In genomic region chr6:126337323-126337722, GRCh38 we compare ENCODE assay signal across 12 cellular contexts. TPM values are rescaled to one million over a fixed set of nuclear protein-coding genes. Genes with fewer than 3 reads are reported as not detected.
DNase-seq lines count a peak whose midpoint lies in the region; ATAC-seq, FAIRE-seq and TF ChIP-seq lines count a peak whose summit lies in the region.
"Had no signal": no experiment of that assay in that cellular context is flagged by ENCODE, and none has a peak within 500 bp of the region (broad histone marks: within the 10 kb centered on the region; RNA-seq: fewer than 3 reads in every experiment).

No MANE protein-coding gene starts in this region.

- no peak overlapping the region for H3K4me3 Mint-ChIP-seq in CD8-positive, alpha-beta T cell
- H3K4me3 Mint-ChIP-seq: activated naive CD8-positive, alpha-beta T cell treated with anti-CD3 and anti-CD28 coated beads, Interleukin-2, amount 10 ng/mL, durations not matched to agents 7 days and 5 days; endodermal cell had no signal

- in situ Hi-C loops in KBM-7 (cut with MboI; ENCODE audit: low pct_unique_long_range_greater_than_20kb, low sequenced_read_pairs): no loop called here

- H3K9me3 Mint-ChIP-seq in CD8-positive, alpha-beta T cell: peaks cover 2% of the 10 kb centered on the region
- H3K9me3 Mint-ChIP-seq: activated naive CD8-positive, alpha-beta T cell treated with anti-CD3 and anti-CD28 coated beads, Interleukin-2, amount 10 ng/mL, durations not matched to agents 7 days and 5 days; endodermal cell had no signal

- peaks cover 11% of the 10 kb centered on the region for H3K4me1 Mint-ChIP-seq in CD8-positive, alpha-beta T cell (ENCODE audit: low read depth)

- peak; percentile 2 for DNase-seq in A673 (ENCODE audit: low spot score)
- DNase-seq in KBM-7: peak; percentile 15
- DNase-seq in bronchial epithelial cell (ENCODE audit: low read depth): peak; percentile 82
- no peak for DNase-seq in lower lobe of right lung
- DNase-seq in HEK293T (ENCODE audit: extremely low spot score): no peak
- no peak for DNase-seq in activated CD4-positive, alpha-beta T cell treated with anti-CD3 and anti-CD28 coated beads, Interleukin-2, amount 50 U/mL, for 48 hours
- no peak for DNase-seq in CD8-positive, alpha-beta T cell
- DNase-seq: activated naive CD8-positive, alpha-beta T cell treated with anti-CD3 and anti-CD28 coated beads, Interleukin-2, amount 10 ng/mL, durations not matched to agents 7 days and 5 days; endodermal cell; NCI-H2171 treated with DMSO at 0.1 percent for 48 hours had no signal

- no peak overlapping the region for H3K27ac ChIP-seq in A673 (ENCODE audit: low read depth, low read length, poor library complexity, severe bottlenecking)
- H3K27ac ChIP-seq in lower lobe of right lung: no peak overlapping the region
- H3K27ac ChIP-seq in CD8-positive, alpha-beta T cell (ENCODE audit: low read depth, low read length): no peak overlapping the region
- H3K27ac ChIP-seq: SJSA1 had no signal

- no peak overlapping the region for H3K27ac Mint-ChIP-seq in CD8-positive, alpha-beta T cell
- H3K27ac Mint-ChIP-seq: activated naive CD8-positive, alpha-beta T cell treated with anti-CD3 and anti-CD28 coated beads, Interleukin-2, amount 10 ng/mL, durations not matched to agents 7 days and 5 days; endodermal cell had no signal

- intact Hi-C loops in A673 (cut with micrococcal nuclease; ENCODE audit: unreplicated experiment): no loop called here
- intact Hi-C loops in lower lobe of right lung (cut with DNase I): no loop called here
- intact Hi-C loops in CD8-positive, alpha-beta T cell (cut with DNase I, micrococcal nuclease): loop anchor here in 1 of 2 experiments (10.0 kb wide), 1 partner anchor 1033 kb away; the partner anchor contains the start of gene HDDC2

- CTCF ChIA-PET in A673 (lab: Charles Lee) (no interaction called here), HEK293T (lab: Yijun Ruan, JAX) (no interaction called here)
- CTCF ChIA-PET in CD8-positive, alpha-beta T cell (lab: Charles Lee): no interaction called here

- no peaks in the 10 kb centered on the region for H3K27me3 Mint-ChIP-seq in CD8-positive, alpha-beta T cell (ENCODE audit: low read depth)

- BruUV-seq in A673 (replicated peaks; lab: Mats Ljungman, UMichigan): no TSS peak

- H3K9me3 ChIP-seq in A673 (ENCODE audit: low read depth, low read length, poor library complexity, severe bottlenecking) (no peaks in the 10 kb centered on the region), lower lobe of right lung (no peaks in the 10 kb centered on the region)
- no peaks in the 10 kb centered on the region for H3K9me3 ChIP-seq in CD8-positive, alpha-beta T cell (ENCODE audit: low read length)
- H3K9me3 ChIP-seq: SJSA1 had no signal

- peaks cover 8% of the 10 kb centered on the region for H3K4me1 ChIP-seq in A673 (ENCODE audit: insufficient read depth, low read length, poor library complexity, severe bottlenecking)
- peaks cover 17% of the 10 kb centered on the region for H3K4me1 ChIP-seq in lower lobe of right lung
- H3K4me1 ChIP-seq in CD8-positive, alpha-beta T cell (ENCODE audit: insufficient read depth, low read length): peaks cover 9% of the 10 kb centered on the region

- H3K4me3 ChIP-seq in A673 (ENCODE audit: low read depth, low read length, poor library complexity, severe bottlenecking) (no peak overlapping the region), bronchial epithelial cell (ENCODE audit: low read depth, low read length) (no peak overlapping the region), lower lobe of right lung (no peak overlapping the region)
- H3K4me3 ChIP-seq in CD8-positive, alpha-beta T cell (ENCODE audit: low read depth, low read length): no peak overlapping the region
- H3K4me3 ChIP-seq: SJSA1 had no signal

- no peak for FAIRE-seq in bronchial epithelial cell (lab: Jason Lieb, UNC)

- POLR2A ChIA-PET in A673 (lab: Charles Lee; ENCODE audit: low non-redundant PET) (no interaction called here), HEK293T (lab: Yijun Ruan, JAX) (no interaction called here)
- POLR2A ChIA-PET in CD8-positive, alpha-beta T cell (lab: Charles Lee): no interaction called here

- H3K36me3 ChIP-seq in A673 (ENCODE audit: insufficient read depth, low read length, poor library complexity, severe bottlenecking) (no peaks in the 10 kb centered on the region), bronchial epithelial cell (ENCODE audit: control insufficient read depth, insufficient read depth, low read length) (no peaks in the 10 kb centered on the region), lower lobe of right lung (no peaks in the 10 kb centered on the region)
- H3K36me3 ChIP-seq in CD8-positive, alpha-beta T cell (ENCODE audit: insufficient read depth, low read length): no peaks in the 10 kb centered on the region

- ATAC-seq in lower lobe of right lung (peak; percentile 58 to 60), GM18498 (IDR thresholded peaks at IDR 0.05; ENCODE audit: unreplicated experiment) (no peak)
- no peak for ATAC-seq in CD8-positive, alpha-beta T cell

- H3K36me3 Mint-ChIP-seq in CD8-positive, alpha-beta T cell: no peaks in the 10 kb centered on the region
- H3K36me3 Mint-ChIP-seq: activated naive CD8-positive, alpha-beta T cell treated with anti-CD3 and anti-CD28 coated beads, Interleukin-2, amount 10 ng/mL, durations not matched to agents 7 days and 5 days had no signal

- H3K27me3 ChIP-seq in A673 (replicated peaks; ENCODE audit: insufficient read depth, low read depth, low read length, poor library complexity) (no peaks in the 10 kb centered on the region), bronchial epithelial cell (ENCODE audit: control insufficient read depth, insufficient read depth, low read length) (no peaks in the 10 kb centered on the region), lower lobe of right lung (ENCODE audit: low read depth) (no peaks in the 10 kb centered on the region)
- no peaks in the 10 kb centered on the region for H3K27me3 ChIP-seq in CD8-positive, alpha-beta T cell (ENCODE audit: insufficient read depth, low read length)

- TF ChIP-seq CTCF in A673 (conservative IDR thresholded peaks at IDR 0.05; ENCODE audit: low read depth, low read length): no peak
- TF ChIP-seq CTCF in bronchial epithelial cell (IDR thresholded peaks at IDR 0.05; ENCODE audit: insufficient read depth, low read length, severe bottlenecking): no peak
- TF ChIP-seq CTCF in lower lobe of right lung (IDR thresholded peaks at IDR 0.05): no peak
- no peak for TF ChIP-seq CTCF in CD8-positive, alpha-beta T cell (IDR thresholded peaks at IDR 0.05)

TF ChIP-seq in HEK293T, 16 proteins besides CTCF, POLR2A, EP300 and RAD21:
- TF ChIP-seq ZNF384 (IDR thresholded peaks at IDR 0.05) (no peak), ELF4 (IDR thresholded peaks at IDR 0.05) (no peak), CTBP1 (IDR thresholded peaks at IDR 0.05; ENCODE audit: borderline replicate concordance) (no peak), FOXM1 (IDR thresholded peaks at IDR 0.05; ENCODE audit: borderline replicate concordance) (no peak), SP1 (IDR thresholded peaks at IDR 0.05) (no peak), SUZ12 (IDR thresholded peaks at IDR 0.05) (no peak), TARDBP (IDR thresholded peaks at IDR 0.05) (no peak), LEF1 (IDR thresholded peaks at IDR 0.05; ENCODE audit: borderline replicate concordance) (no peak), NFRKB (IDR thresholded peaks at IDR 0.05) (no peak), FOXK2 (IDR thresholded peaks at IDR 0.05) (no peak), ARNT (IDR thresholded peaks at IDR 0.05) (no peak), L3MBTL2 (conservative IDR thresholded peaks at IDR 0.05) (no peak), BHLHE40 (IDR thresholded peaks at IDR 0.05; ENCODE audit: borderline replicate concordance) (no peak)

RNA-seq across cellular contexts. Expression of gene CENPW, which starts 2.6 kb away (rescaled TPM):
- total RNA-seq in A673 (2021) (78.4 and 88.0 TPM in 2 replicates), bronchial epithelial cell (1.1 and 4.0 TPM in 2 replicates), lower lobe of right lung (7.1 TPM)
- total RNA-seq in CD8-positive, alpha-beta T cell: 1 to 10 TPM; 2.6 to 4.2 TPM

Comparison
In these comparisons a context has a peak if more than half of its experiments do, and no peak if none do; other contexts are left out.
1. DNase-seq: peak in A673 (single experiment), KBM-7 (single experiment) and bronchial epithelial cell (single experiment); none in lower lobe of right lung (single experiment), HEK293T (single experiment), activated CD4-positive, alpha-beta T cell treated with anti-CD3 and anti-CD28 coated beads, Interleukin-2, amount 50 U/mL, for 48 hours (0 of 2) and CD8-positive, alpha-beta T cell (0 of 7).
2. ATAC-seq: peak in lower lobe of right lung (2 of 2); none in GM18498 (single experiment) and CD8-positive, alpha-beta T cell (single experiment).